ENCODE assay signal across 24 cellular contexts in the genomic region with DNA sequence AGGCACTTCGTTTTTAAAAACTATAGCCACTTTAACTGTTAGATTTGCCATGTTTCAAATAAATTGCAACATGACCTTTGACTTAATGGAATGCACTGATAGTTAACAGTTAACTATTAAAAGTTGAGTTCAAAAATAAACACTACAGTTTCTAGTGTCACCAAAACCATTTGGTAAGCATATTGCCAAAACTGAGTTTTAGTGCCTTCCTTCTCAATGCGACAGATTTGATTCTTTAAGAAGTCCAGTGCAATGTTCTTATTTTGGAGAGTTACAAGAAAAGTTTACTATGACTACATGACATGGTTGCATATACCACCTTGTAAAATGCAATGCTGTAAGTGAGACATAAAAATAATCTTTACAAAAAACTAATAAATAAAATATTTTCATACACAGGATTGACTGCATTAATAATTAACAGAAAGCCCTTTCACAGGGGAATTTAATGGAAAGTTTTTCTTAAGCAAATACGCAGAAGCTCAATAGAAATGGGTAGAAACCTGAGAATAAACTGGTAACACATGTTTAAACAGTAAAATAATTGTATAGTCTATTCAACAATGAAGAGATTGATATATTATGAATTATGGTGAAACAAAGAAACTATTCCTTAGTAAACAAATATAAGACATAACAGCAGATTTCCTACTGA. TPM values are rescaled to one million over a fixed set of nuclear protein-coding genes. Genes with fewer than 3 reads are reported as not detected.
"Had no signal": no experiment of that assay in that cellular context is flagged by ENCODE, and none has a peak within 500 bp of the region (broad histone marks: within the 10 kb centered on the region; RNA-seq: fewer than 3 reads in every experiment).

No MANE protein-coding gene starts in this region.

- H3K27me3 ChIP-seq: colonic mucosa, esophagus muscularis mucosa, gastroesophageal sphincter, heart right ventricle, neural progenitor cell had no signal

- H3K4me1 Mint-ChIP-seq: activated CD4-positive, alpha-beta T cell treated with anti-CD3 and anti-CD28 coated beads, Interleukin-2, amount 10 ng/mL, durations not matched to agents 24 days and 14 days; activated naive CD8-positive, alpha-beta T cell treated with anti-CD3 and anti-CD28 coated beads, Interleukin-2, amount 10 ng/mL, durations not matched to agents 7 days and 5 days; activated T-helper 17 cell treated with anti-CD3 and anti-CD28 coated beads, Interleukin-2, amount 50 U/mL, for 72 hours; central memory CD8-positive, alpha-beta T cell; memory B cell had no signal

- H3K4me1 ChIP-seq: colonic mucosa, neural progenitor cell had no signal

- ATAC-seq: activated CD8-positive, alpha-beta T cell treated with anti-CD3 and anti-CD28 coated beads for 36 hours; activated T-helper 17 cell treated with anti-CD3 and anti-CD28 coated beads, Interleukin-2, amount 50 U/mL, for 72 hours; gastroesophageal sphincter; left colon; mucosa of descending colon; sciatic nerve; stimulated activated memory B cell treated with anti-CD40 and anti-IgM and Interleukin-4, amounts not matched to agents 10 μg/mL and 1 μg/mL and 100 μg/mL, for 72 hours had no signal

- H3K27ac ChIP-seq: colonic mucosa, esophagus muscularis mucosa, gastroesophageal sphincter, heart right ventricle, neural progenitor cell, thoracic aorta had no signal

- H3K4me3 ChIP-seq: colonic mucosa, gastroesophageal sphincter, mucosa of descending colon, neural progenitor cell, thoracic aorta had no signal

- H3K4me3 Mint-ChIP-seq: activated CD4-positive, alpha-beta T cell treated with anti-CD3 and anti-CD28 coated beads, Interleukin-2, amount 10 ng/mL, durations not matched to agents 24 days and 14 days; activated CD8-positive, alpha-beta T cell treated with anti-CD3 and anti-CD28 coated beads for 36 hours; activated naive CD8-positive, alpha-beta T cell treated with anti-CD3 and anti-CD28 coated beads, Interleukin-2, amount 10 ng/mL, durations not matched to agents 7 days and 5 days; activated T-helper 17 cell treated with anti-CD3 and anti-CD28 coated beads, Interleukin-2, amount 50 U/mL, for 72 hours; central memory CD8-positive, alpha-beta T cell; memory B cell; naive B cell; neural progenitor cell; stimulated activated memory B cell treated with anti-CD40 and anti-IgM and Interleukin-4, amounts not matched to agents 10 μg/mL and 1 μg/mL and 100 μg/mL, for 72 hours had no signal

- H3K27me3 Mint-ChIP-seq: activated CD4-positive, alpha-beta T cell treated with anti-CD3 and anti-CD28 coated beads, Interleukin-2, amount 10 ng/mL, durations not matched to agents 24 days and 14 days; activated CD8-positive, alpha-beta T cell treated with anti-CD3 and anti-CD28 coated beads for 36 hours; activated naive CD8-positive, alpha-beta T cell treated with anti-CD3 and anti-CD28 coated beads, Interleukin-2, amount 10 ng/mL, durations not matched to agents 7 days and 5 days; activated T-helper 17 cell treated with anti-CD3 and anti-CD28 coated beads, Interleukin-2, amount 50 U/mL, for 72 hours; central memory CD8-positive, alpha-beta T cell; naive B cell had no signal

- H3K27ac Mint-ChIP-seq: activated CD4-positive, alpha-beta T cell treated with anti-CD3 and anti-CD28 coated beads, Interleukin-2, amount 10 ng/mL, durations not matched to agents 24 days and 14 days; activated CD8-positive, alpha-beta T cell treated with anti-CD3 and anti-CD28 coated beads for 36 hours; activated naive CD8-positive, alpha-beta T cell treated with anti-CD3 and anti-CD28 coated beads, Interleukin-2, amount 10 ng/mL, durations not matched to agents 7 days and 5 days; activated T-helper 17 cell treated with anti-CD3 and anti-CD28 coated beads, Interleukin-2, amount 50 U/mL, for 72 hours; memory B cell; naive B cell; neural progenitor cell; stimulated activated memory B cell treated with anti-CD40 and anti-IgM and Interleukin-4, amounts not matched to agents 10 μg/mL and 1 μg/mL and 100 μg/mL, for 72 hours had no signal

- H3K9me3 ChIP-seq: colonic mucosa, esophagus muscularis mucosa, gastroesophageal sphincter, heart right ventricle, mucosa of descending colon, SK-N-SH, thoracic aorta had no signal

- H3K36me3 ChIP-seq: colonic mucosa, esophagus muscularis mucosa, gastroesophageal sphincter, heart right ventricle, neural progenitor cell, thoracic aorta had no signal

- DNase-seq: activated CD4-positive, alpha-beta T cell treated with anti-CD3 and anti-CD28 coated beads, Interleukin-2, amount 10 ng/mL, durations not matched to agents 24 days and 14 days; activated CD4-positive, CD25-positive, alpha-beta regulatory T cell; activated CD8-positive, alpha-beta T cell treated with anti-CD3 and anti-CD28 coated beads for 36 hours; activated naive CD4-positive, alpha-beta T cell treated with Interleukin-2 at 50 U/mL for 16 hours; activated naive CD8-positive, alpha-beta T cell treated with anti-CD3 and anti-CD28 coated beads, Interleukin-2, amount 10 ng/mL, durations not matched to agents 7 days and 5 days; activated T-cell treated with anti-CD3 and anti-CD28 coated beads, Interleukin-2, amount 50 U/mL, for 1 hour; colonic mucosa; heart right ventricle; left colon; mucosa of descending colon; naive B cell; SK-N-SH; stimulated activated CD4-positive, alpha-beta T cell treated with anti-CD3 and anti-CD28 coated beads, Interleukin-4, amount 100 ng/mL, for 24 hours; T-helper 1 cell; T-helper 9 cell had no signal

- H3K9me3 Mint-ChIP-seq: activated CD4-positive, alpha-beta T cell treated with anti-CD3 and anti-CD28 coated beads, Interleukin-2, amount 10 ng/mL, durations not matched to agents 24 days and 14 days; activated CD8-positive, alpha-beta T cell treated with anti-CD3 and anti-CD28 coated beads for 36 hours; activated naive CD8-positive, alpha-beta T cell treated with anti-CD3 and anti-CD28 coated beads, Interleukin-2, amount 10 ng/mL, durations not matched to agents 7 days and 5 days; activated T-helper 17 cell treated with anti-CD3 and anti-CD28 coated beads, Interleukin-2, amount 50 U/mL, for 72 hours; memory B cell; naive B cell; neural progenitor cell; stimulated activated memory B cell treated with anti-CD40 and anti-IgM and Interleukin-4, amounts not matched to agents 10 μg/mL and 1 μg/mL and 100 μg/mL, for 72 hours had no signal

- H3K36me3 Mint-ChIP-seq: activated naive CD8-positive, alpha-beta T cell treated with anti-CD3 and anti-CD28 coated beads, Interleukin-2, amount 10 ng/mL, durations not matched to agents 7 days and 5 days; memory B cell; naive B cell; neural progenitor cell; stimulated activated memory B cell treated with anti-CD40 and anti-IgM and Interleukin-4, amounts not matched to agents 10 μg/mL and 1 μg/mL and 100 μg/mL, for 72 hours had no signal

RNA-seq across cellular contexts. Expression of a gene that starts 53.8 kb away (rescaled TPM):
- total RNA-seq: activated CD4-positive, alpha-beta T cell treated with anti-CD3 and anti-CD28 coated beads, Interleukin-2, amount 10 ng/mL, durations not matched to agents 24 days and 14 days; activated CD8-positive, alpha-beta T cell treated with anti-CD3 and anti-CD28 coated beads for 36 hours; activated naive CD8-positive, alpha-beta T cell treated with anti-CD3 and anti-CD28 coated beads, Interleukin-2, amount 10 ng/mL, durations not matched to agents 7 days and 5 days; activated T-helper 17 cell treated with anti-CD3 and anti-CD28 coated beads, Interleukin-2, amount 50 U/mL, for 72 hours had no signal
